9 cellular contexts compared by ENCODE assay signal in the genomic region with DNA sequence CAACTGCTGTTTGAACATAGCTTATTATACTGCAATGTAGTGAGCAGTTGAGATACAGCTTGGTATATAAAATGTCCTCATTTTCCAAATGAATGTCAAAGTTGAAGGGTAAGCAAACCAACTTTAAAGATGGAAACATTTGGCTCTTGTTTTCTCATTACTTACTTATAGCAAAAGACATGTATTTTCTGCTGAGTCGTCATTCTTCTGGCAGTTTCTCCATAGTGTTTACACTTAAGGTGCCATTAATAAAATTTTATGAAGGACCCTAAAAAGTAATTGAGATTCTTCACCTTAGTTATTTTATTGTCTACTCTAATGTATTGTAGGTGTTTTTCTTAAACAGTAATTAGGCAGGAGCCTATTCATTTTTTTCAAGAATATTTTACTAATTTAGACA.
"Had no signal": no experiment of that assay in that cellular context is flagged by ENCODE, and none has a peak within 500 bp of the region (broad histone marks: within the 10 kb centered on the region; RNA-seq: fewer than 3 reads in every experiment).

No MANE protein-coding gene starts in this region.

- H2AFZ ChIP-seq: GM23248 had no signal

- H3K9ac ChIP-seq: GM23248, KMS-11 had no signal

- FAIRE-seq: H54, HTR-8/SVneo had no signal

- H3K4me2 ChIP-seq: KMS-11 had no signal

- DNase-seq: GM23248, GOT3, H9, HCEC 1CT, Karpas-422, KBM-7 had no signal

- H3K27ac ChIP-seq: GM23248, KMS-11 had no signal

- H3K4me3 ChIP-seq: GM23248 had no signal
